ENCODE assay signal across 15 cellular contexts in the genomic region with DNA sequence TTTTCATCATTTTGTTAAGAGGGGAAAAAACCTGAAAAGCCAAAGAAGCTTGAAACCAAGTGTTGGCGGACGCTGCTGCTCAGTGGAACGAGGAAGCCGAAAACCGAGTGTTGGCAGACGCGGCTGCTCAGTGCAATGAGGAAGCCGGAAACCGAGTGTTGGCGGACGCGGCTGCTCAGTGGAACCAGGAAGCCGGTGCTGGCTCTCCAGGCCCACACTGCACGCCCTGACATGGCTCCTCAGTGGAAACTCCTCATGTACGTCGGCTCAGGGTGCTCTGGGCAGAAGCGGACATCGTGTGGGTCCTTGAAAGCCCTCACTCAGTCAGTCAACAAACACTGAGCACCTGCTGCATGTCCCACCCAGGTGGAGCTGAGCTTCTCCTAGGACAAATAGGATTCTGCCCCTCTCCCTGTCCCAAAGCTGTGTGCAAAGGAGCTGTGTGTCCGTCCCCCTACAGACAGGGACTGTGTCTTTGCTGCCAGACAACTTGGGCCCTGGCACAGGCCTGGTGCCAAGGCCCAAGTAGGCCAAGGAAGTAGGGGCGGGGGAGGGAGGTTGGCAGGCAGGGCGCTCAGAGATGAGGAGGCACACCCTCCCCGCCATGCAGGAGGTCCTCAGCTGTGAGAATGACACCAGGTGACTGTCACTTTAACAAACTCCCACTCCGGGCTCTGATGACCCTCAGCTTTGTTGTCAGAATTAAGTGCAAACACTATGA. TPM values are rescaled to one million over a fixed set of nuclear protein-coding genes. Genes with fewer than 3 reads are reported as not detected.
A peak's percentile ranks its signal among the peaks of the same experiment; 100 is the strongest.
DNase-seq lines count a peak whose midpoint lies in the region; ATAC-seq, FAIRE-seq and TF ChIP-seq lines count a peak whose summit lies in the region.
"Had no signal": no experiment of that assay in that cellular context is flagged by ENCODE, and none has a peak within 500 bp of the region (broad histone marks: within the 10 kb centered on the region; RNA-seq: fewer than 3 reads in every experiment).

No MANE protein-coding gene starts in this region.

- no peak overlapping the region for H2AFZ ChIP-seq in astrocyte (ENCODE audit: low read depth, low read length)

- no peaks in the 10 kb centered on the region for H3K9me3 ChIP-seq in astrocyte (ENCODE audit: insufficient read depth, low read depth, low read length)
- H3K9me3 ChIP-seq: ascending aorta, MG63, pancreas had no signal

- no peak overlapping the region for H3K27ac ChIP-seq in astrocyte (ENCODE audit: low read depth, low read length)
- H3K27ac ChIP-seq: ascending aorta, pancreas had no signal

- intact Hi-C loops in activated CD4-positive, alpha-beta T cell treated with anti-CD3 and anti-CD28 coated beads for 36 hours (cut with DNase I, micrococcal nuclease): no loop called here

- POLR2A ChIA-PET in activated CD4-positive, alpha-beta T cell treated with anti-CD3 and anti-CD28 coated beads for 36 hours (lab: Charles Lee): no interaction called here

- no peak overlapping the region for H3K4me3 ChIP-seq in astrocyte (ENCODE audit: insufficient read depth, low read depth, low read length)
- H3K4me3 ChIP-seq: ascending aorta, MG63, pancreas had no signal

- peaks cover 11% of the 10 kb centered on the region for H3K27me3 Mint-ChIP-seq in activated CD4-positive, alpha-beta T cell treated with anti-CD3 and anti-CD28 coated beads for 36 hours
- H3K27me3 Mint-ChIP-seq in astrocyte (ENCODE audit: low read depth, unreplicated experiment): peaks cover 3% of the 10 kb centered on the region

- H3K4me3 Mint-ChIP-seq in activated CD4-positive, alpha-beta T cell treated with anti-CD3 and anti-CD28 coated beads for 36 hours: no peak overlapping the region
- no peak overlapping the region for H3K4me3 Mint-ChIP-seq in astrocyte (ENCODE audit: unreplicated experiment)

- TF ChIP-seq CTCF in astrocyte (IDR thresholded peaks at IDR 0.05; ENCODE audit: insufficient read depth, low read depth, low read length): no peak

- H3K4me2 ChIP-seq in astrocyte (ENCODE audit: low read length): peak overlapping the region; percentile 8

- H3K27me3 ChIP-seq in astrocyte (ENCODE audit: insufficient read depth, low read length): no peaks in the 10 kb centered on the region
- H3K27me3 ChIP-seq: ascending aorta, pancreas had no signal

- H4K20me1 ChIP-seq in astrocyte (ENCODE audit: insufficient read depth, low read length): peaks cover 32% of the 10 kb centered on the region

- no peak overlapping the region for H3K9ac ChIP-seq in astrocyte (ENCODE audit: low read length)

- FAIRE-seq in astrocyte (lab: Jason Lieb, UNC): no peak
- FAIRE-seq: pancreas had no signal

- DNase-seq in activated CD4-positive, alpha-beta T cell treated with anti-CD3 and anti-CD28 coated beads for 36 hours: peak; percentile 42
- DNase-seq in activated CD4-positive, alpha-beta T cell treated with anti-CD3 and anti-CD28 coated beads for 1 hour: no peak
- DNase-seq in NCI-H510A treated with DMSO at 0.1 percent for 48 hours (lab: John Stamatoyannopoulos, UW) (peak; percentile 53), astrocyte (ENCODE audit: low read depth) (no peak), glomerular visceral epithelial cell (ENCODE audit: extremely low spot score) (no peak), amniotic stem cell (lab: John Stamatoyannopoulos, UW) (no peak)
- peak; percentile 13 for DNase-seq in stimulated activated CD4-positive, alpha-beta T cell treated with anti-CD3 and anti-CD28 coated beads, Interleukin-1b, Interleukin-23, amount 100 ng/mL, for 48 hours
- DNase-seq: ACHN; DND-41; effector CD4-positive, alpha-beta T cell; mammary epithelial cell; MG63; pancreas had no signal

- CTCF ChIA-PET in activated CD4-positive, alpha-beta T cell treated with anti-CD3 and anti-CD28 coated beads for 36 hours (lab: Charles Lee): interaction anchor here (0.6 to 1.1 kb wide), 3 partner anchors 18 to 242 kb away, joined by 3 to 4 read pairs (median 3); no protein-coding TSS in a partner anchor

- H3K9me3 Mint-ChIP-seq in activated CD4-positive, alpha-beta T cell treated with anti-CD3 and anti-CD28 coated beads for 36 hours (ENCODE audit: low read depth): no peaks in the 10 kb centered on the region
- H3K9me3 Mint-ChIP-seq in astrocyte (ENCODE audit: unreplicated experiment): no peaks in the 10 kb centered on the region

- H3K4me1 ChIP-seq in astrocyte (ENCODE audit: insufficient read depth, low read length): no peaks in the 10 kb centered on the region
- H3K4me1 ChIP-seq: ascending aorta, pancreas had no signal

- ATAC-seq in activated CD4-positive, alpha-beta T cell treated with anti-CD3 and anti-CD28 coated beads for 36 hours: peak; percentile 58
- no peak for ATAC-seq in HG03354 (IDR thresholded peaks at IDR 0.05; ENCODE audit: poor library complexity, severe bottlenecking, unreplicated experiment)
- ATAC-seq: pancreas had no signal

- H3K27ac Mint-ChIP-seq in activated CD4-positive, alpha-beta T cell treated with anti-CD3 and anti-CD28 coated beads for 36 hours: no peak overlapping the region
- H3K27ac Mint-ChIP-seq in astrocyte (ENCODE audit: unreplicated experiment): no peak overlapping the region

- no peaks in the 10 kb centered on the region for H3K79me2 ChIP-seq in astrocyte (ENCODE audit: insufficient read depth, low read length)

- no peaks in the 10 kb centered on the region for H3K4me1 Mint-ChIP-seq in activated CD4-positive, alpha-beta T cell treated with anti-CD3 and anti-CD28 coated beads for 36 hours
- no peaks in the 10 kb centered on the region for H3K4me1 Mint-ChIP-seq in astrocyte (ENCODE audit: low read depth, unreplicated experiment)

- H3K36me3 ChIP-seq in astrocyte (ENCODE audit: insufficient read depth, low read length): no peaks in the 10 kb centered on the region
- H3K36me3 ChIP-seq: ascending aorta, MG63, pancreas had no signal

- H3K36me3 Mint-ChIP-seq in activated CD4-positive, alpha-beta T cell treated with anti-CD3 and anti-CD28 coated beads for 36 hours (ENCODE audit: low read depth): no peaks in the 10 kb centered on the region
- H3K36me3 Mint-ChIP-seq in astrocyte (ENCODE audit: low read depth, unreplicated experiment): peaks cover 3% of the 10 kb centered on the region

RNA-seq across cellular contexts. Expression of gene PHF21B, which starts 37.3 kb away (rescaled TPM):
- not detected for total RNA-seq in activated CD4-positive, alpha-beta T cell treated with anti-CD3 and anti-CD28 coated beads for 36 hours
- total RNA-seq in astrocyte: 6.0 and 6.3 TPM in 2 replicates
- total RNA-seq: ascending aorta had no signal

Comparison
In these comparisons a context has a peak if more than half of its experiments do, and no peak if none do; other contexts are left out.
1. DNase-seq: peak in activated CD4-positive, alpha-beta T cell treated with anti-CD3 and anti-CD28 coated beads for 36 hours (single experiment), NCI-H510A treated with DMSO at 0.1 percent for 48 hours (single experiment) and stimulated activated CD4-positive, alpha-beta T cell treated with anti-CD3 and anti-CD28 coated beads, Interleukin-1b, Interleukin-23, amount 100 ng/mL, for 48 hours (single experiment); none in activated CD4-positive, alpha-beta T cell treated with anti-CD3 and anti-CD28 coated beads for 1 hour (single experiment), astrocyte (single experiment), glomerular visceral epithelial cell (single experiment) and amniotic stem cell (single experiment).